ENCODE assay signal across 12 cellular contexts in the genomic region with DNA sequence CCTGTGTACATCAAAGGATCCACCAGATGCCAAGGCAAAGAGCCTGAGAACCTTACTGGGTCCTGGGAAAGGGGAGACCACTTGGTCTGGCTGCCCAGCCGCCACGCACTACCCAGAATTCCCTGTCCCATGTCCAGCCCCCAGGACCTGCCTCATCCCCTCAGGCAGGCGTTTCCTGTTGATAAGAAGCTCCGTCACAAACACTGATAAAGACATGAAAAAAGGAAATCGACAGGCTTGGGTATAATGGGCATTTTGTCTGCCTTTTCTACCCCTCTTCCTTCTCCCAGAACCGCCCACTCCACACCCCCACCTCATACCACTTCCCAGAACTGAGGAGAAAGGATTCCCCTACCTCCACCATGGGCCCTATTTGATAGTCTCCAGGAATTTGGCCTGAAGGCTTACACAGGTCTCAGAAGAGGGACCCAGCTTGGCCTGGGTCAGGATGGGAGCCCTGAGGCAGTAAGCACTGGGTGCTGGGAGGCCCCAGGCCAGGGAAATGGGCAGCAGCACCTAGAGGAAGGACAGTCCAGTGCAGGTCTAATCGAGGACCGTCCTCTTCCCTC. TPM values are rescaled to one million over a fixed set of nuclear protein-coding genes. Genes with fewer than 3 reads are reported as not detected.
A peak's percentile ranks its signal among the peaks of the same experiment; 100 is the strongest.
DNase-seq lines count a peak whose midpoint lies in the region; ATAC-seq and TF ChIP-seq lines count a peak whose summit lies in the region.
"Had no signal": no experiment of that assay in that cellular context is flagged by ENCODE, and none has a peak within 500 bp of the region (broad histone marks: within the 10 kb centered on the region; RNA-seq: fewer than 3 reads in every experiment).

No MANE protein-coding gene starts in this region.

- H3K4me2 ChIP-seq in Loucy (ENCODE audit: low read depth, low read length, poor library complexity, severe bottlenecking) = no peak overlapping the region

- H4K20me1 ChIP-seq in Loucy (ENCODE audit: insufficient read depth, low read length, poor library complexity, severe bottlenecking) = no peaks in the 10 kb centered on the region

- DNase-seq in fibroblast of villous mesenchyme (ENCODE audit: low read depth) = peak; percentile 64
- peak; percentile 94 for DNase-seq in pulmonary artery endothelial cell (ENCODE audit: low read depth, low spot score)
- no peak for DNase-seq in iPS-NIHi7 (ENCODE audit: extremely low spot score)
- no peak for DNase-seq in NCI-H446 (lab: John Stamatoyannopoulos, UW)
- DNase-seq: C1 segment of cervical spinal cord, foreskin melanocyte, GDM1, NCI-H1048 had no signal

- peak overlapping the region; percentile 43 for H3K9ac ChIP-seq in Loucy (ENCODE audit: low read depth, low read length, poor library complexity, severe bottlenecking)

- H2AFZ ChIP-seq in Loucy (ENCODE audit: low read length) = 0 out of 2 replicates have a peak overlapping the region, but pooled peaks have one; percentile 31

- no peaks in the 10 kb centered on the region for H3F3A ChIP-seq in Loucy (ENCODE audit: low read depth)

- H3K4me1 ChIP-seq in Loucy (ENCODE audit: insufficient read depth, low read length, poor library complexity, severe bottlenecking) = peaks cover 20% of the 10 kb centered on the region

- no peak for ATAC-seq in GM18868 (IDR thresholded peaks at IDR 0.05; ENCODE audit: unreplicated experiment)

- no peaks in the 10 kb centered on the region for H3K9me3 ChIP-seq in Loucy (ENCODE audit: insufficient read depth, low read depth, low read length)

- no peak overlapping the region for H3K4me3 ChIP-seq in Loucy (ENCODE audit: low read length, poor library complexity, severe bottlenecking)
- H3K4me3 ChIP-seq in fibroblast of villous mesenchyme (ENCODE audit: low read depth, low read length) = no peak overlapping the region

- no peaks in the 10 kb centered on the region for H3K79me2 ChIP-seq in Loucy (ENCODE audit: insufficient read depth, low read length)

- H3K36me3 ChIP-seq in Loucy (ENCODE audit: insufficient read depth, low read length) = no peaks in the 10 kb centered on the region

- H3K9me2 ChIP-seq in Loucy (replicated peaks; ENCODE audit: low read depth, low read length) = no peaks in the 10 kb centered on the region

- TF ChIP-seq CTCF in Loucy (conservative IDR thresholded peaks at IDR 0.05; ENCODE audit: low read length) (no peak), fibroblast of villous mesenchyme (IDR thresholded peaks at IDR 0.05; ENCODE audit: insufficient read depth, low read depth, low read length) (no peak)

- no peaks in the 10 kb centered on the region for H3K27me3 ChIP-seq in Loucy (ENCODE audit: insufficient read depth, low read length, poor library complexity, severe bottlenecking)

RNA-seq across cellular contexts. Expression of gene ACVRL1, which starts 18.8 kb away (rescaled TPM):
- 10.8 and 18.0 TPM in 2 replicates for total RNA-seq in fibroblast of villous mesenchyme
- 439 and 664 TPM in 2 replicates for total RNA-seq in pulmonary artery endothelial cell
- total RNA-seq: activated naive CD8-positive, alpha-beta T cell treated with anti-CD3 and anti-CD28 coated beads, Interleukin-2, amount 10 ng/mL, durations not matched to agents 7 days and 5 days had no signal

RNA-seq across cellular contexts. Expression of gene ACVR1B, which starts 25.4 kb away (rescaled TPM):
- 6.4 and 6.5 TPM in 2 replicates for total RNA-seq in fibroblast of villous mesenchyme
- 20.5 and 23.6 TPM in 2 replicates for total RNA-seq in pulmonary artery endothelial cell

RNA-seq across cellular contexts. Expression of gene ANKRD33, which starts 38.2 kb away (rescaled TPM):
- not detected in 2 replicates for total RNA-seq in fibroblast of villous mesenchyme
- 0.07 and 0.20 TPM in 2 replicates for total RNA-seq in pulmonary artery endothelial cell
- total RNA-seq: activated naive CD8-positive, alpha-beta T cell treated with anti-CD3 and anti-CD28 coated beads, Interleukin-2, amount 10 ng/mL, durations not matched to agents 7 days and 5 days; omental fat pad had no signal

Comparison
In these comparisons a context has a peak if more than half of its experiments do, and no peak if none do; other contexts are left out.
1. DNase-seq: peak in fibroblast of villous mesenchyme (single experiment) and pulmonary artery endothelial cell (single experiment); none in iPS-NIHi7 (single experiment) and NCI-H446 (0 of 2).
2. RNA of gene ACVRL1, which starts 18.8 kb away (total RNA-seq): 439 to 664 TPM in pulmonary artery endothelial cell; 10.8 to 18.0 TPM in fibroblast of villous mesenchyme; every median in the first group is over 10 times any median in the second.